Comparison of ENCODE assay signal across 13 cellular contexts in genomic region chr2:45980161-45980852, GRCh38.
DNase-seq lines count a peak whose midpoint lies in the region; ATAC-seq and TF ChIP-seq lines count a peak whose summit lies in the region.
"Had no signal": no experiment of that assay in that cellular context is flagged by ENCODE, and none has a peak within 500 bp of the region (broad histone marks: within the 10 kb centered on the region; RNA-seq: fewer than 3 reads in every experiment).

No MANE protein-coding gene starts in this region.

- H3K9me3 Mint-ChIP-seq in Calu3 (ENCODE audit: low read depth, unreplicated experiment) = no peaks in the 10 kb centered on the region

- CTCF ChIA-PET in Calu3 (lab: Charles Lee) = no interaction called here

- DNase-seq in NCI-H2107 treated with DMSO at 0.1 percent for 48 hours (lab: John Stamatoyannopoulos, UW; ENCODE audit: unreplicated experiment) (peak; percentile 47), NCI-H2107 (lab: John Stamatoyannopoulos, UW) (no peak), Calu3 (no peak), NCI-H345 treated with DMSO at 0.1 percent for 48 hours (lab: John Stamatoyannopoulos, UW; ENCODE audit: unreplicated experiment) (peak; percentile 61), epithelial cell of esophagus (ENCODE audit: low read depth) (peak; percentile 35), germinal center (ENCODE audit: low spot score) (no peak), GF-D8 (lab: John Stamatoyannopoulos, UW) (no peak)
- DNase-seq: Caco-2, NCI-H2029, NCI-H226, NCI-H82, SJCRH30 had no signal

- H3K27ac Mint-ChIP-seq in Calu3 (ENCODE audit: unreplicated experiment) = peak overlapping the region; percentile 31

- TF ChIP-seq CTCF in Calu3 (IDR thresholded peaks at IDR 0.05; ENCODE audit: unreplicated experiment) (no peak), epithelial cell of esophagus (IDR thresholded peaks at IDR 0.05; ENCODE audit: insufficient read depth, low read depth, low read length, missing control alignments) (no peak)

- BruUV-seq in Calu3 (replicated peaks; lab: Mats Ljungman, UMichigan) = no TSS peak

- no peak for ATAC-seq in GM21786 (IDR thresholded peaks at IDR 0.05; ENCODE audit: unreplicated experiment)

- H3K4me3 ChIP-seq in epithelial cell of esophagus (ENCODE audit: low read length) = no peak overlapping the region
- H3K4me3 ChIP-seq: SJCRH30 had no signal

- no peaks in the 10 kb centered on the region for H3K27me3 Mint-ChIP-seq in Calu3 (ENCODE audit: unreplicated experiment)

- peaks cover 7% of the 10 kb centered on the region for H3K4me1 Mint-ChIP-seq in Calu3 (ENCODE audit: low read depth, unreplicated experiment)

- intact Hi-C loops in Calu3 (cut with micrococcal nuclease; ENCODE audit: unreplicated experiment) = no loop called here

- no peak overlapping the region for H3K4me3 Mint-ChIP-seq in Calu3 (ENCODE audit: low read depth, unreplicated experiment)

- H3K36me3 Mint-ChIP-seq in Calu3 (ENCODE audit: insufficient read depth, unreplicated experiment) = no peaks in the 10 kb centered on the region

Comparison
In these comparisons a context has a peak if more than half of its experiments do, and no peak if none do; other contexts are left out.
1. DNase-seq: peak in NCI-H2107 treated with DMSO at 0.1 percent for 48 hours (single experiment), NCI-H345 treated with DMSO at 0.1 percent for 48 hours (single experiment) and epithelial cell of esophagus (single experiment); none in NCI-H2107 (single experiment), Calu3 (single experiment), germinal center (single experiment) and GF-D8 (single experiment).